ENCODE assay signal across 21 cellular contexts in the genomic region with DNA sequence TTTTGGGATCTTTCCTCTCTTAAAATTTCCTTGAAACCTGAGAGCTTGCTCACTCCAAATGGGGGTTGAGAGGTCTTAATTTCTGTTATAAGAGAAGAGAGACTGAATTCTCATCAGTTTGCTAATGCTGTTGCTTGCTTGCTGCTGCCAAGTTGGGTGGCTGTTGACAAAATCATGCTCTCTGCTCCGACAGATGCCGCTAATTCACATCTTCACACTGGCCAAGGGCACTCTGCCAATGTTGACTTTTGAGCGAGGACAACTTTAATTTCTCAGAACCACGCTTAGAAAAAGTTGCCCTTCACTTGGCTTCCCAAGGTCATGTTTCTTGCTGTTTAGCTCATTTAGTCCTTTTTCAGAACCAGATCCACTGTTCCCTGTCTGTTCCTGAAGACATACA.
DNase-seq lines count a peak whose midpoint lies in the region; ATAC-seq lines count a peak whose summit lies in the region.
"Had no signal": no experiment of that assay in that cellular context is flagged by ENCODE, and none has a peak within 500 bp of the region (broad histone marks: within the 10 kb centered on the region; RNA-seq: fewer than 3 reads in every experiment).

No MANE protein-coding gene starts in this region.

- no peak for ATAC-seq in aorta (ENCODE audit: low FRiP score)
- ATAC-seq: HCT116, SK-N-SH treated with all-trans-retinoic acid at 6 μM for 48 hours, T-cell had no signal

- DNase-seq in NCI-H1436 treated with DMSO at 0.1 percent for 48 hours (lab: John Stamatoyannopoulos, UW), result peak; percentile 13
- no peak for DNase-seq in NCI-H1436 (lab: John Stamatoyannopoulos, UW)
- DNase-seq in NCI-H1105 (lab: John Stamatoyannopoulos, UW), result peak; percentile 15
- peak; percentile 7 for DNase-seq in RPMI8226
- peak; percentile 43 for DNase-seq in medulla oblongata (ENCODE audit: extremely low spot score)
- no peak for DNase-seq in aorta
- no peak for DNase-seq in NCI-H82 treated with DMSO at 0.1 percent for 48 hours (lab: John Stamatoyannopoulos, UW; ENCODE audit: unreplicated experiment)
- DNase-seq in iPS-NIHi11 (ENCODE audit: low spot score), result no peak
- DNase-seq: 8988T; Caco-2; CD4-positive, CD25-positive, alpha-beta regulatory T cell; DMS53; GOT3; Kasumi-1; MM.1S; NCI-H2029 treated with DMSO at 0.1 percent for 48 hours; NCI-H526; OCI-M1; T-cell had no signal

- no peaks in the 10 kb centered on the region for H3K4me1 ChIP-seq in aorta (ENCODE audit: control insufficient read depth in 1 of 2, insufficient read depth in 2 of 2, low read length in 2 of 2)
- H3K4me1 ChIP-seq: Caco-2 had no signal

- H3K36me3 ChIP-seq in aorta (ENCODE audit: control insufficient read depth in 1 of 2, insufficient read depth in 2 of 2, low read length in 1 of 2), result no peaks in the 10 kb centered on the region

- no peak overlapping the region for H3K27ac ChIP-seq in aorta (ENCODE audit: low read depth in 1 of 2, low read length in 2 of 2)

- WGBS in aorta, 2 donors, result 63% methylated on average over 4 of the region's 4 CpGs

- no peaks in the 10 kb centered on the region for H3K27me3 ChIP-seq in aorta (ENCODE audit: control insufficient read depth in 1 of 2, insufficient read depth in 2 of 2, low read length in 1 of 2)

- peaks cover 4% of the 10 kb centered on the region for H3K9me3 ChIP-seq in aorta (ENCODE audit: control insufficient read depth, low read length)
- H3K9me3 ChIP-seq: Caco-2 had no signal

- no peak overlapping the region for H3K4me3 ChIP-seq in aorta (ENCODE audit: low read length in 2 of 2)

- intact Hi-C loops in aorta (cut with DNase I), result no loop called here

Comparison
In these comparisons a context has a peak if more than half of its experiments do, and no peak if none do; other contexts are left out.
1. DNase-seq: peak in NCI-H1436 treated with DMSO at 0.1 percent for 48 hours (single experiment), NCI-H1105 (single experiment), RPMI8226 (single experiment) and medulla oblongata (single experiment); none in NCI-H1436 (single experiment), aorta (0 of 2), NCI-H82 treated with DMSO at 0.1 percent for 48 hours (single experiment) and iPS-NIHi11 (single experiment).